ENCODE assay signal across 32 cellular contexts in the genomic region with DNA sequence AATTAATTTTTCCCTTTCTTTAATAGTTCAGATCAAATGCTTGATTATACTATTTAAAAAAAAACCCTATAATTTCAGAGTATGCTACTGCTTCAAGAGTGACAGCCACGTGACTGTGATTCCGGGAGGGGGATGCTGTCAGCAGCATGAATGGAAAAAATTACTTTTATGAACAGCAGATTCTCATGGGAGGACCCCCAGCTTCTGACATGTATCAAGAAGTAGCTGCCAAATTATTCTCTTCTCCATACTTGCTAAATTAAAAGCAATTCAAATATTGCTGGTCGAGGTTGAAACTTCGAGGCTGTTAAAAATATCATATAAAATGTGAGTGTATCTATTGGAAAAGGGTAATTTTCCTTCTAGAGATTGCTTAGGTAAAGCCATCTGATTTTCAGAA.
"Had no signal": no experiment of that assay in that cellular context is flagged by ENCODE, and none has a peak within 500 bp of the region (broad histone marks: within the 10 kb centered on the region; RNA-seq: fewer than 3 reads in every experiment).

No MANE protein-coding gene starts in this region.

- H3K27me3 ChIP-seq: adrenal gland, ascending aorta, body of pancreas, brain microvascular endothelial cell, breast epithelium, cardiac muscle cell had no signal

- H3K36me3 ChIP-seq: adrenal gland, ascending aorta, brain microvascular endothelial cell, breast epithelium, cardiac muscle cell had no signal

- FAIRE-seq: astrocyte, bronchial epithelial cell had no signal

- H3K9me3 ChIP-seq: adrenal gland, ascending aorta, body of pancreas, breast epithelium had no signal

- DNase-seq: activated effector memory CD4-positive, alpha-beta T cell treated with anti-CD3 and anti-CD28 coated beads, Interleukin-2, amount 50 U/mL, for 16 hours; activated effector memory CD4-positive, alpha-beta T cell treated with Interleukin-2 at 50 U/mL for 16 hours; activated gamma-delta T cell; activated gamma-delta T cell treated with Interleukin-2 at 50 U/mL for 16 hours; activated naive CD4-positive, alpha-beta T cell; activated naive CD4-positive, alpha-beta T cell treated with anti-CD3 and anti-CD28 coated beads for 36 hours; activated naive CD4-positive, alpha-beta T cell treated with anti-CD3 and anti-CD28 coated beads, Interleukin-2, amount 10 ng/mL, durations not matched to agents 7 days and 5 days; activated naive CD4-positive, alpha-beta T cell treated with anti-CD3 and anti-CD28 coated beads, Interleukin-2, amount 50 U/mL, for 16 hours; activated naive CD4-positive, alpha-beta T cell treated with Interleukin-2 at 50 U/mL for 16 hours; activated naive CD8-positive, alpha-beta T cell treated with anti-CD3 and anti-CD28 coated beads for 36 hours; activated naive CD8-positive, alpha-beta T cell treated with anti-CD3 and anti-CD28 coated beads, Interleukin-2, amount 10 ng/mL, durations not matched to agents 7 days and 5 days; activated naive CD8-positive, alpha-beta T cell treated with anti-CD3 and anti-CD28 coated beads, Interleukin-2, amount 50 U/mL, for 24 hours; activated T-cell treated with anti-CD3 and anti-CD28 coated beads, Interleukin-2, amount 50 U/mL, for 1 hour; activated T-cell treated with anti-CD3 and anti-CD28 coated beads, Interleukin-2, amount 50 U/mL, for 24 hours; activated T-cell treated with anti-CD3 and anti-CD28 coated beads, Interleukin-2, amount 50 U/mL, for 4 hours; activated T-cell treated with anti-CD3 and anti-CD28 coated beads, Interleukin-2, amount 50 U/mL, for 48 hours; activated T-cell treated with anti-CD3 and anti-CD28 coated beads, Interleukin-2, amount 50 U/mL, for 72 hours; adrenal gland; amniotic stem cell; amygdala; anterior cingulate cortex; aorta; body of pancreas; brain microvascular endothelial cell; caudate nucleus; central memory CD4-positive, alpha-beta T cell; cerebellar nuclear complex had no signal

- H3K4me3 ChIP-seq: adrenal gland, ascending aorta, body of pancreas, breast epithelium, cardiac muscle cell had no signal

- H3K27ac ChIP-seq: adrenal gland, ascending aorta, body of pancreas, brain microvascular endothelial cell, breast epithelium, cardiac muscle cell had no signal
